In the genomic region with DNA sequence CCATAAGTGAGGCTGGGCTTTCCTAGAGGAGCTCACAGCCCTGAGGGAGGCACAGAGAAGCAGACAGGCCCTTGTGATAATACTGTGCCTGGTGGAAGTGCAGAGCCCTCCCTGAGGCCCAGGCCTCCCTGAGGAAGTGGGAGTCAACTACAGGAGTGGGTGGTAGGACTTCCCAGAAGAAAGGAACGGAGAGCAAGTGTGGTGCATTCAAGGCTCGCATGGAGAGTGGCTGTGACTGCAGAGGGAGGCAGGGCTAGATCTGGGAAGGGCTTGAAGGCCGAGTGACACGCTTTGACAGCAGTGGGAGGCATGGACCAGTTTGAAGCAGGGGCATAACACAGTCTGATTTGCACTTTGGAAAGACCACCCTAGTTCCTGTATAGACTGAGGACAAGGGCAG, we compare ENCODE assay signal across 14 cellular contexts. TPM values are rescaled to one million over a fixed set of nuclear protein-coding genes. Genes with fewer than 3 reads are reported as not detected.
DNase-seq lines count a peak whose midpoint lies in the region; ATAC-seq and TF ChIP-seq lines count a peak whose summit lies in the region.
"Had no signal": no experiment of that assay in that cellular context is flagged by ENCODE, and none has a peak within 500 bp of the region (broad histone marks: within the 10 kb centered on the region; RNA-seq: fewer than 3 reads in every experiment).

No MANE protein-coding gene starts in this region.

- no peaks in the 10 kb centered on the region for H3K27me3 Mint-ChIP-seq in T-helper 1 cell treated with Interleukin-12 subunit alpha and Interleukin-12 subunit beta and Interleukin-4 antibody, amounts not matched to agents 30 μg/mL and 1 μg/mL, for 36 hours (ENCODE audit: low read depth)
- H3K27me3 Mint-ChIP-seq in stimulated activated naive CD8-positive, alpha-beta T cell treated with anti-CD3 and anti-CD28 coated beads, Interleukin-15, Interleukin-2, amounts not matched to agents 100 ng/mL and 50 ng/mL, for 24 hours = no peaks in the 10 kb centered on the region
- H3K27me3 Mint-ChIP-seq in neural crest cell (ENCODE audit: low read depth) = no peaks in the 10 kb centered on the region
- H3K27me3 Mint-ChIP-seq: CD4-positive, alpha-beta memory T cell had no signal

- H3K4me3 Mint-ChIP-seq in T-helper 1 cell treated with Interleukin-12 subunit alpha and Interleukin-12 subunit beta and Interleukin-4 antibody, amounts not matched to agents 30 μg/mL and 1 μg/mL, for 36 hours = no peak overlapping the region
- H3K4me3 Mint-ChIP-seq in stimulated activated naive CD8-positive, alpha-beta T cell treated with anti-CD3 and anti-CD28 coated beads, Interleukin-15, Interleukin-2, amounts not matched to agents 100 ng/mL and 50 ng/mL, for 24 hours = no peak overlapping the region
- no peak overlapping the region for H3K4me3 Mint-ChIP-seq in neural crest cell
- H3K4me3 Mint-ChIP-seq: CD4-positive, alpha-beta memory T cell had no signal

- no peaks in the 10 kb centered on the region for H3K4me1 Mint-ChIP-seq in T-helper 1 cell treated with Interleukin-12 subunit alpha and Interleukin-12 subunit beta and Interleukin-4 antibody, amounts not matched to agents 30 μg/mL and 1 μg/mL, for 36 hours (ENCODE audit: low read depth)
- H3K4me1 Mint-ChIP-seq in stimulated activated naive CD8-positive, alpha-beta T cell treated with anti-CD3 and anti-CD28 coated beads, Interleukin-15, Interleukin-2, amounts not matched to agents 100 ng/mL and 50 ng/mL, for 24 hours (ENCODE audit: low read depth) = no peaks in the 10 kb centered on the region
- H3K4me1 Mint-ChIP-seq in neural crest cell = peaks cover 9% of the 10 kb centered on the region
- H3K4me1 Mint-ChIP-seq: CD4-positive, alpha-beta memory T cell had no signal

- no peaks in the 10 kb centered on the region for H3K9me3 Mint-ChIP-seq in T-helper 1 cell treated with Interleukin-12 subunit alpha and Interleukin-12 subunit beta and Interleukin-4 antibody, amounts not matched to agents 30 μg/mL and 1 μg/mL, for 36 hours
- no peaks in the 10 kb centered on the region for H3K9me3 Mint-ChIP-seq in stimulated activated naive CD8-positive, alpha-beta T cell treated with anti-CD3 and anti-CD28 coated beads, Interleukin-15, Interleukin-2, amounts not matched to agents 100 ng/mL and 50 ng/mL, for 24 hours
- H3K9me3 Mint-ChIP-seq in neural crest cell = no peaks in the 10 kb centered on the region
- H3K9me3 Mint-ChIP-seq: CD4-positive, alpha-beta memory T cell had no signal

- H3K36me3 Mint-ChIP-seq in T-helper 1 cell treated with Interleukin-12 subunit alpha and Interleukin-12 subunit beta and Interleukin-4 antibody, amounts not matched to agents 30 μg/mL and 1 μg/mL, for 36 hours (ENCODE audit: low read depth) = no peaks in the 10 kb centered on the region
- no peaks in the 10 kb centered on the region for H3K36me3 Mint-ChIP-seq in stimulated activated naive CD8-positive, alpha-beta T cell treated with anti-CD3 and anti-CD28 coated beads, Interleukin-15, Interleukin-2, amounts not matched to agents 100 ng/mL and 50 ng/mL, for 24 hours (ENCODE audit: low read depth)
- H3K36me3 Mint-ChIP-seq in neural crest cell (ENCODE audit: low read depth) = no peaks in the 10 kb centered on the region
- H3K36me3 Mint-ChIP-seq: CD4-positive, alpha-beta memory T cell had no signal

- DNase-seq in T-helper 1 cell (no peak), neural crest cell (ENCODE audit: low read depth, low spot score) (no peak), SKM-1 (lab: John Stamatoyannopoulos, UW; ENCODE audit: unreplicated experiment) (no peak), Ammon's horn (ENCODE audit: low spot score) (no peak), NCI-H1930 (lab: John Stamatoyannopoulos, UW) (no peak)
- no peak for DNase-seq in stimulated activated naive CD8-positive, alpha-beta T cell treated with anti-CD3 and anti-CD28 coated beads, Interleukin-15, Interleukin-2, amounts not matched to agents 100 U/mL and 50 U/mL, for 24 hours
- DNase-seq: BE2C; CD4-positive, alpha-beta memory T cell; H7; NCI-H187 treated with DMSO at 0.1 percent for 48 hours; NCI-H69; Right ventricle myocardium superior had no signal

- ATAC-seq in stimulated activated naive CD8-positive, alpha-beta T cell treated with anti-CD3 and anti-CD28 coated beads, Interleukin-15, Interleukin-2, amounts not matched to agents 100 U/mL and 50 U/mL, for 24 hours = no peak

- no peak for TF ChIP-seq CTCF in neural crest cell (conservative IDR thresholded peaks at IDR 0.05)

- peak overlapping the region; percentile 47 for H3K27ac Mint-ChIP-seq in T-helper 1 cell treated with Interleukin-12 subunit alpha and Interleukin-12 subunit beta and Interleukin-4 antibody, amounts not matched to agents 30 μg/mL and 1 μg/mL, for 36 hours
- H3K27ac Mint-ChIP-seq in stimulated activated naive CD8-positive, alpha-beta T cell treated with anti-CD3 and anti-CD28 coated beads, Interleukin-15, Interleukin-2, amounts not matched to agents 100 ng/mL and 50 ng/mL, for 24 hours = peak overlapping the region; percentile 46
- peak overlapping the region; percentile 37 for H3K27ac Mint-ChIP-seq in neural crest cell (ENCODE audit: unreplicated experiment)

RNA-seq across cellular contexts. Expression of a gene that starts 37.3 kb away (rescaled TPM):
- total RNA-seq in neural crest cell = 8.1 and 9.7 TPM in 2 replicates
